In genomic region chr15:47184003-47184404, GRCh38 we compare ENCODE assay signal across 8 cellular contexts.
A peak's percentile ranks its signal among the peaks of the same experiment; 100 is the strongest.
DNase-seq lines count a peak whose midpoint lies in the region; ATAC-seq and TF ChIP-seq lines count a peak whose summit lies in the region.

No MANE protein-coding gene starts in this region.

- ATAC-seq in GM18511 (IDR thresholded peaks at IDR 0.05; ENCODE audit: unreplicated experiment): no peak
- ATAC-seq in GM21619 (IDR thresholded peaks at IDR 0.05; ENCODE audit: unreplicated experiment): no peak

- TF ChIP-seq CTCF in epithelial cell of proximal tubule (conservative IDR thresholded peaks at IDR 0.05; ENCODE audit: low read depth, low read length): no peak

- DNase-seq in NCI-H345 (lab: John Stamatoyannopoulos, UW) (peak; percentile 81), NCI-H345 treated with DMSO at 0.1 percent for 48 hours (lab: John Stamatoyannopoulos, UW; ENCODE audit: unreplicated experiment) (no peak), NCI-H69 (lab: John Stamatoyannopoulos, UW) (peak; percentile 92), epithelial cell of proximal tubule (ENCODE audit: low read depth) (no peak), occipital lobe (lab: John Stamatoyannopoulos, UW) (peak; percentile 39), mesenteric fat pad (ENCODE audit: low spot score) (no peak)

- H3K4me3 ChIP-seq in epithelial cell of proximal tubule (ENCODE audit: low read depth, low read length): peak overlapping the region; percentile 45

Comparison
In these comparisons a context has a peak if more than half of its experiments do, and no peak if none do; other contexts are left out.
1. DNase-seq: peak in NCI-H345 (single experiment), NCI-H69 (single experiment) and occipital lobe (single experiment); none in NCI-H345 treated with DMSO at 0.1 percent for 48 hours (single experiment), epithelial cell of proximal tubule (single experiment) and mesenteric fat pad (single experiment).